9 cellular contexts compared by ENCODE assay signal in genomic region chrX:10098235-10098819, GRCh38. TPM values are rescaled to one million over a fixed set of nuclear protein-coding genes. Genes with fewer than 3 reads are reported as not detected.
DNase-seq lines count a peak whose midpoint lies in the region; ATAC-seq and TF ChIP-seq lines count a peak whose summit lies in the region.
"Had no signal": no experiment of that assay in that cellular context is flagged by ENCODE, and none has a peak within 500 bp of the region (broad histone marks: within the 10 kb centered on the region; RNA-seq: fewer than 3 reads in every experiment).

No MANE protein-coding gene starts in this region.

- H3K27me3 ChIP-seq in gastroesophageal sphincter (no peaks in the 10 kb centered on the region), mammary epithelial cell (ENCODE audit: insufficient read depth, low read length) (no peaks in the 10 kb centered on the region)

- no peak for TF ChIP-seq EP300 in gastroesophageal sphincter (IDR thresholded peaks at IDR 0.05)

- H3K4me3 ChIP-seq in gastroesophageal sphincter, result peak overlapping the region; percentile 33 to 37
- no peak overlapping the region for H3K4me3 ChIP-seq in mammary epithelial cell (replicated peaks in 1 of 3; ENCODE audit: insufficient read depth in 1 of 3, low read depth in 2 of 3, low read length in 3 of 3)

- peak; percentile 66 for DNase-seq in activated CD4-positive, alpha-beta T cell treated with anti-CD3 and anti-CD28 coated beads for 48 hours
- DNase-seq in substantia nigra (lab: John Stamatoyannopoulos, UW), result no peak
- no peak for DNase-seq in NCI-H748 (lab: John Stamatoyannopoulos, UW; ENCODE audit: unreplicated experiment)
- DNase-seq in NCI-H2196 treated with DMSO at 0.1 percent for 48 hours (lab: John Stamatoyannopoulos, UW; ENCODE audit: unreplicated experiment), result no peak
- no peak for DNase-seq in mammary epithelial cell
- DNase-seq: IMR-90 had no signal

- CTCF ChIA-PET in mammary epithelial cell (lab: Charles Lee; ENCODE audit: low non-redundant PET), result no interaction called here

- TF ChIP-seq CTCF in gastroesophageal sphincter (IDR thresholded peaks at IDR 0.05) (no peak), mammary epithelial cell (conservative IDR thresholded peaks at IDR 0.05 in 1 of 2, IDR thresholded peaks at IDR 0.05 in 1 of 2; ENCODE audit: extremely low read depth in 1 of 2, insufficient read depth in 1 of 2, low read depth in 1 of 2, low read length in 2 of 2) (no peak)

- H3K9me3 ChIP-seq in gastroesophageal sphincter (no peaks in the 10 kb centered on the region), mammary epithelial cell (replicated peaks; ENCODE audit: insufficient read depth, low read length) (peaks cover 5% of the 10 kb centered on the region)

- WGBS in gastroesophageal sphincter (ENCODE audit: low coverage in 1 of 2), 2 donors, result 24 to 51% methylated on average over 11 to 12 of the region's 12 CpGs
- WGBS in mammary epithelial cell (ENCODE audit: low coverage, missing lambda C conversion rate), result 88% methylated on average over 12 of the region's 12 CpGs

- no peak overlapping the region for H2AFZ ChIP-seq in mammary epithelial cell (ENCODE audit: low read depth, low read length)

- no TSS peak for BruUV-seq in mammary epithelial cell (replicated peaks; lab: Mats Ljungman, UMichigan)

- no peak overlapping the region for H3K9ac ChIP-seq in mammary epithelial cell (ENCODE audit: insufficient read depth, low read length)

- H3K36me3 ChIP-seq in gastroesophageal sphincter (peaks cover 0 to 15% of the 10 kb centered on the region in 2 donors), mammary epithelial cell (ENCODE audit: insufficient read depth, low read length) (no peaks in the 10 kb centered on the region)

- intact Hi-C loops in mammary epithelial cell (cut with micrococcal nuclease), result no loop called here

- H3K4me2 ChIP-seq in mammary epithelial cell (ENCODE audit: insufficient read depth, low read depth, low read length), result no peak overlapping the region

- H3K27ac ChIP-seq in gastroesophageal sphincter, result peak overlapping the region; percentile 55 to 75 (median 71)
- peak overlapping the region; percentile 78 for H3K27ac ChIP-seq in substantia nigra (ENCODE audit: low read depth, low read length, poor library complexity, severe bottlenecking)
- H3K27ac ChIP-seq in mammary epithelial cell (ENCODE audit: insufficient read depth, low read depth, low read length), result no peak overlapping the region

- in situ Hi-C loops in mammary epithelial cell (cut with MboI; ENCODE audit: low sequenced_read_pairs in 2 of 2), result no loop called here

- H4K20me1 ChIP-seq in mammary epithelial cell (ENCODE audit: insufficient read depth, low read length), result no peaks in the 10 kb centered on the region

- dilution Hi-C loops in mammary epithelial cell (cut with HindIII; ENCODE audit: low sequenced_read_pairs), result no loop called here

- no peak for TF ChIP-seq POLR2A in gastroesophageal sphincter (IDR thresholded peaks at IDR 0.05)

- H3K79me2 ChIP-seq in mammary epithelial cell (ENCODE audit: insufficient read depth, low read length), result no peaks in the 10 kb centered on the region

- peak; percentile 68 for ATAC-seq in GM18520 (IDR thresholded peaks at IDR 0.05; ENCODE audit: unreplicated experiment)
- ATAC-seq in HG02870 (IDR thresholded peaks at IDR 0.05; ENCODE audit: unreplicated experiment), result peak; percentile 67
- no peak for ATAC-seq in gastroesophageal sphincter

- H3K4me1 ChIP-seq in gastroesophageal sphincter, result peaks cover 0 to 46% (median 2%) of the 10 kb centered on the region in 3 donors
- no peaks in the 10 kb centered on the region for H3K4me1 ChIP-seq in mammary epithelial cell (ENCODE audit: insufficient read depth, low read length)

RNA-seq across cellular contexts. Expression of gene CLCN4, which starts 58.4 kb away (rescaled TPM):
- total RNA-seq in gastroesophageal sphincter, result 1 to 10 TPM in 3 of 4 donors, under 1 TPM in 1; 0.16 to 2.3 (median 2.0) TPM
- 1 to 10 TPM; 2.4 to 7.0 TPM for total RNA-seq in mammary epithelial cell
- polyA plus RNA-seq in mammary epithelial cell, result 1.0 TPM
- polyA minus RNA-seq in mammary epithelial cell, result 6.1 TPM

Comparison
In these comparisons a context has a peak if more than half of its experiments do, and no peak if none do; other contexts are left out.
1. H3K4me3 ChIP-seq: peak in gastroesophageal sphincter (2 of 2); none in mammary epithelial cell (0 of 3).